2 cellular contexts compared by ENCODE assay signal in genomic region chr3:31839144-31839917, GRCh38.
A peak's percentile ranks its signal among the peaks of the same experiment; 100 is the strongest.
TF ChIP-seq lines count a peak whose summit lies in the region.

No MANE protein-coding gene starts in this region.

TF ChIP-seq in HepG2, 621 proteins besides CTCF, POLR2A, EP300 and RAD21 (continued from another document and continues in another):
- TF ChIP-seq, protein P1, sequence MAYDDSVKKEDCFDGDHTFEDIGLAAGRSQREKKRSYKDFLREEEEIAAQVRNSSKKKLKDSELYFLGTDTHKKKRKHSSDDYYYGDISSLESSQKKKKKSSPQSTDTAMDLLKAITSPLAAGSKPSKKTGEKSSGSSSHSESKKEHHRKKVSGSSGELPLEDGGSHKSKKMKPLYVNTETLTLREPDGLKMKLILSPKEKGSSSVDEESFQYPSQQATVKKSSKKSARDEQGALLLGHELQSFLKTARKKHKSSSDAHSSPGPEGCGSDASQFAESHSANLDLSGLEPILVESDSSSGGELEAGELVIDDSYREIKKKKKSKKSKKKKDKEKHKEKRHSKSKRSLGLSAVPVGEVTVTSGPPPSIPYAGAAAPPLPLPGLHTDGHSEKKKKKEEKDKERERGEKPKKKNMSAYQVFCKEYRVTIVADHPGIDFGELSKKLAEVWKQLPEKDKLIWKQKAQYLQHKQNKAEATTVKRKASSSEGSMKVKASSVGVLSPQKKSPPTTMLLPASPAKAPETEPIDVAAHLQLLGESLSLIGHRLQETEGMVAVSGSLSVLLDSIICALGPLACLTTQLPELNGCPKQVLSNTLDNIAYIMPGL (CRISPR knock-in tag; IDR thresholded peaks at IDR 0.05; ENCODE audit: borderline replicate concordance in 1 of 2, low read depth in 1 of 2), result no peak
- no peak for TF ChIP-seq ZNF451 (CRISPR knock-in tag; IDR thresholded peaks at IDR 0.05)
- no peak for TF ChIP-seq ZNF572 (CRISPR knock-in tag; IDR thresholded peaks at IDR 0.05)
- TF ChIP-seq NR2F2 (IDR thresholded peaks at IDR 0.05; ENCODE audit: borderline replicate concordance, low read depth), result 0 out of 2 replicates have a peak, but pooled peaks have one; percentile 14
- no peak for TF ChIP-seq ZBTB39 (CRISPR knock-in tag; IDR thresholded peaks at IDR 0.05)
- no peak for TF ChIP-seq NFRKB (IDR thresholded peaks at IDR 0.05)
- TF ChIP-seq PHF8 (CRISPR knock-in tag; IDR thresholded peaks at IDR 0.05), result no peak
- TF ChIP-seq SOX6 (IDR thresholded peaks at IDR 0.05), result no peak
- TF ChIP-seq SOX6 (CRISPR knock-in tag; IDR thresholded peaks at IDR 0.05), result 0 out of 2 replicates have a peak, but pooled peaks have one; percentile 20
- TF ChIP-seq ZBTB1 (CRISPR knock-in tag; IDR thresholded peaks at IDR 0.05; ENCODE audit: borderline replicate concordance), result no peak
- peak; percentile 33; the same call in 1 of the 2 replicates for TF ChIP-seq CEBPG (CRISPR knock-in tag; IDR thresholded peaks at IDR 0.05)
- TF ChIP-seq, protein P2, sequence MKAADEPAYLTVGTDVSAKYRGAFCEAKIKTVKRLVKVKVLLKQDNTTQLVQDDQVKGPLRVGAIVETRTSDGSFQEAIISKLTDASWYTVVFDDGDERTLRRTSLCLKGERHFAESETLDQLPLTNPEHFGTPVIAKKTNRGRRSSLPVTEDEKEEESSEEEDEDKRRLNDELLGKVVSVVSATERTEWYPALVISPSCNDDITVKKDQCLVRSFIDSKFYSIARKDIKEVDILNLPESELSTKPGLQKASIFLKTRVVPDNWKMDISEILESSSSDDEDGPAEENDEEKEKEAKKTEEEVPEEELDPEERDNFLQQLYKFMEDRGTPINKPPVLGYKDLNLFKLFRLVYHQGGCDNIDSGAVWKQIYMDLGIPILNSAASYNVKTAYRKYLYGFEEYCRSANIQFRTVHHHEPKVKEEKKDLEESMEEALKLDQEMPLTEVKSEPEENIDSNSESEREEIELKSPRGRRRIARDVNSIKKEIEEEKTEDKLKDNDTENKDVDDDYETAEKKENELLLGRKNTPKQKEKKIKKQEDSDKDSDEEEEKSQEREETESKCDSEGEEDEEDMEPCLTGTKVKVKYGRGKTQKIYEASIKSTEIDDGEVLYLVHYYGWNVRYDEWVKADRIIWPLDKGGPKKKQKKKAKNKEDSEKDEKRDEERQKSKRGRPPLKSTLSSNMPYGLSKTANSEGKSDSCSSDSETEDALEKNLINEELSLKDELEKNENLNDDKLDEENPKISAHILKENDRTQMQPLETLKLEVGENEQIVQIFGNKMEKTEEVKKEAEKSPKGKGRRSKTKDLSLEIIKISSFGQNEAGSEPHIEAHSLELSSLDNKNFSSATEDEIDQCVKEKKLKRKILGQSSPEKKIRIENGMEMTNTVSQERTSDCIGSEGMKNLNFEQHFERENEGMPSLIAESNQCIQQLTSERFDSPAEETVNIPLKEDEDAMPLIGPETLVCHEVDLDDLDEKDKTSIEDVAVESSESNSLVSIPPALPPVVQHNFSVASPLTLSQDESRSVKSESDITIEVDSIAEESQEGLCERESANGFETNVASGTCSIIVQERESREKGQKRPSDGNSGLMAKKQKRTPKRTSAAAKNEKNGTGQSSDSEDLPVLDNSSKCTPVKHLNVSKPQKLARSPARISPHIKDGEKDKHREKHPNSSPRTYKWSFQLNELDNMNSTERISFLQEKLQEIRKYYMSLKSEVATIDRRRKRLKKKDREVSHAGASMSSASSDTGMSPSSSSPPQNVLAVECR (CRISPR knock-in tag; IDR thresholded peaks at IDR 0.05; ENCODE audit: borderline replicate concordance), result no peak
- TF ChIP-seq HMG20A (CRISPR knock-in tag; IDR thresholded peaks at IDR 0.05; ENCODE audit: borderline replicate concordance), result no peak
- peak; percentile 65 for TF ChIP-seq NR2C2 (CRISPR knock-in tag; IDR thresholded peaks at IDR 0.05; ENCODE audit: borderline replicate concordance)
- TF ChIP-seq, protein P3, sequence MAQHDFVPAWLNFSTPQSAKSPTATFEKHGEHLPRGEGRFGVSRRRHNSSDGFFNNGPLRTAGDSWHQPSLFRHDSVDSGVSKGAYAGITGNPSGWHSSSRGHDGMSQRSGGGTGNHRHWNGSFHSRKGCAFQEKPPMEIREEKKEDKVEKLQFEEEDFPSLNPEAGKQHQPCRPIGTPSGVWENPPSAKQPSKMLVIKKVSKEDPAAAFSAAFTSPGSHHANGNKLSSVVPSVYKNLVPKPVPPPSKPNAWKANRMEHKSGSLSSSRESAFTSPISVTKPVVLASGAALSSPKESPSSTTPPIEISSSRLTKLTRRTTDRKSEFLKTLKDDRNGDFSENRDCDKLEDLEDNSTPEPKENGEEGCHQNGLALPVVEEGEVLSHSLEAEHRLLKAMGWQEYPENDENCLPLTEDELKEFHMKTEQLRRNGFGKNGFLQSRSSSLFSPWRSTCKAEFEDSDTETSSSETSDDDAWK (CRISPR knock-in tag; IDR thresholded peaks at IDR 0.05), result no peak
- no peak for TF ChIP-seq ZNF501 (CRISPR knock-in tag; IDR thresholded peaks at IDR 0.05)
- TF ChIP-seq NPAS2 (CRISPR knock-in tag; IDR thresholded peaks at IDR 0.05; ENCODE audit: borderline replicate concordance), result no peak
- peak; percentile 60; the same call in 1 of the 2 replicates for TF ChIP-seq ZNF644 (CRISPR knock-in tag; IDR thresholded peaks at IDR 0.05; ENCODE audit: low read depth)
- TF ChIP-seq SALL1 (CRISPR knock-in tag; IDR thresholded peaks at IDR 0.05), result peak; percentile 37; the same call in 1 of the 2 replicates
- TF ChIP-seq PLRG1 (conservative IDR thresholded peaks at IDR 0.05), result no peak
- peak; percentile 98 for TF ChIP-seq ZKSCAN5 (CRISPR knock-in tag; IDR thresholded peaks at IDR 0.05)
- TF ChIP-seq KLF16 (CRISPR knock-in tag; IDR thresholded peaks at IDR 0.05), result no peak
- TF ChIP-seq ZSCAN31 (CRISPR knock-in tag; IDR thresholded peaks at IDR 0.05; ENCODE audit: low read depth), result no peak
- no peak for TF ChIP-seq ZNF720 (CRISPR knock-in tag; IDR thresholded peaks at IDR 0.05)
- TF ChIP-seq RARA (CRISPR knock-in tag; IDR thresholded peaks at IDR 0.05), result 0 out of 2 replicates have a peak, but pooled peaks have one; percentile 20

TF ChIP-seq in HEK293T, 16 proteins besides CTCF, POLR2A, EP300 and RAD21 (continued from another document):
- TF ChIP-seq SP1 (IDR thresholded peaks at IDR 0.05), result no peak
- no peak for TF ChIP-seq FOXA1 (IDR thresholded peaks at IDR 0.05)
- TF ChIP-seq ZNF384 (IDR thresholded peaks at IDR 0.05), result no peak
- TF ChIP-seq CTBP1 (IDR thresholded peaks at IDR 0.05; ENCODE audit: borderline replicate concordance), result no peak
- no peak for TF ChIP-seq LEF1 (IDR thresholded peaks at IDR 0.05; ENCODE audit: borderline replicate concordance)
- TF ChIP-seq FOXM1 (IDR thresholded peaks at IDR 0.05; ENCODE audit: borderline replicate concordance), result no peak
- TF ChIP-seq FOXK2 (IDR thresholded peaks at IDR 0.05), result no peak
- TF ChIP-seq TARDBP (IDR thresholded peaks at IDR 0.05), result no peak
- no peak for TF ChIP-seq HDGF (IDR thresholded peaks at IDR 0.05; ENCODE audit: borderline replicate concordance)
- TF ChIP-seq L3MBTL2 (conservative IDR thresholded peaks at IDR 0.05), result no peak
- TF ChIP-seq NFRKB (IDR thresholded peaks at IDR 0.05), result no peak
- no peak for TF ChIP-seq ARNT (IDR thresholded peaks at IDR 0.05)
- no peak for TF ChIP-seq ELF4 (IDR thresholded peaks at IDR 0.05)
- no peak for TF ChIP-seq SUZ12 (IDR thresholded peaks at IDR 0.05)
- TF ChIP-seq BHLHE40 (IDR thresholded peaks at IDR 0.05; ENCODE audit: borderline replicate concordance), result no peak
